Comparison of ENCODE assay signal across 17 cellular contexts in genomic region chr3:127709320-127710060, GRCh38. TPM values are rescaled to one million over a fixed set of nuclear protein-coding genes. Genes with fewer than 3 reads are reported as not detected.
DNase-seq lines count a peak whose midpoint lies in the region; ATAC-seq and TF ChIP-seq lines count a peak whose summit lies in the region.
"Had no signal": no experiment of that assay in that cellular context is flagged by ENCODE, and none has a peak within 500 bp of the region (broad histone marks: within the 10 kb centered on the region; RNA-seq: fewer than 3 reads in every experiment).

No MANE protein-coding gene starts in this region.

- DNase-seq in EH (ENCODE audit: low read depth) (peak; percentile 47), PC-3 (no peak), right atrium auricular region (ENCODE audit: low spot score) (no peak), gastrocnemius medialis (no peak), NCI-H1694 (lab: John Stamatoyannopoulos, UW) (no peak), GM19238 (ENCODE audit: insufficient read length, low spot score) (no peak), NCI-H748 treated with DMSO at 0.1 percent for 48 hours (lab: John Stamatoyannopoulos, UW) (no peak)
- DNase-seq: activated B cell treated with CpG ODN at 0.5 μM for 24 hours; effector memory CD4-positive, alpha-beta T cell; mucosa of descending colon; NCI-H2171; OCI-M1; stimulated activated CD4-positive, alpha-beta T cell treated with anti-CD3 and anti-CD28 coated beads, Interleukin-2, amount 100 ng/mL, for 24 hours had no signal

- CTCF ChIA-PET in PC-3 (lab: Charles Lee) = no interaction called here

- no peaks in the 10 kb centered on the region for H3K79me2 ChIP-seq in PC-3 (ENCODE audit: low read length)

- ATAC-seq in PC-3 = no peak
- ATAC-seq in gastrocnemius medialis = no peak
- no peak for ATAC-seq in HG02981 (IDR thresholded peaks at IDR 0.05; ENCODE audit: unreplicated experiment)
- ATAC-seq: mucosa of descending colon, right lobe of liver had no signal

- H3K9me2 ChIP-seq in PC-3 (replicated peaks; ENCODE audit: low read length) = no peaks in the 10 kb centered on the region

- H3K27me3 ChIP-seq in PC-3 (ENCODE audit: low read length) (no peaks in the 10 kb centered on the region), right atrium auricular region (no peaks in the 10 kb centered on the region), gastrocnemius medialis (no peaks in the 10 kb centered on the region)
- H3K27me3 ChIP-seq: cardiac muscle cell, right lobe of liver, SJSA1 had no signal

- in situ Hi-C loops in gastrocnemius medialis (cut with MboI; ENCODE audit: low sequenced_read_pairs in 4 of 4) = no loop called here

- no peaks in the 10 kb centered on the region for H3F3A ChIP-seq in PC-3 (ENCODE audit: low read length, unreplicated experiment)

- no peak overlapping the region for H2AFZ ChIP-seq in PC-3 (ENCODE audit: low read length)

- POLR2A ChIA-PET in PC-3 (lab: Charles Lee; ENCODE audit: unreplicated experiment) = no interaction called here

- no peaks in the 10 kb centered on the region for H4K20me1 ChIP-seq in PC-3 (ENCODE audit: low read length)

- TF ChIP-seq CTCF in PC-3 (conservative IDR thresholded peaks at IDR 0.05; ENCODE audit: low read depth, low read length) (no peak), right atrium auricular region (IDR thresholded peaks at IDR 0.05) (no peak), gastrocnemius medialis (IDR thresholded peaks at IDR 0.05 in 4 of 5, conservative IDR thresholded peaks at IDR 0.05 in 1 of 5) (no peak)

- H3K9me3 ChIP-seq in PC-3 (ENCODE audit: low read length) (no peaks in the 10 kb centered on the region), right atrium auricular region (no peaks in the 10 kb centered on the region), gastrocnemius medialis (no peaks in the 10 kb centered on the region)
- H3K9me3 ChIP-seq: mucosa of descending colon, right lobe of liver, SJSA1 had no signal

- H3K4me3 ChIP-seq in PC-3 (ENCODE audit: low read length) (no peak overlapping the region), right atrium auricular region (no peak overlapping the region), gastrocnemius medialis (no peak overlapping the region)
- H3K4me3 ChIP-seq: cardiac muscle cell, mucosa of descending colon, right lobe of liver, SJSA1 had no signal

- BruUV-seq in PC-3 (replicated peaks; lab: Mats Ljungman, UMichigan) = no TSS peak

- H3K27ac ChIP-seq in PC-3 (ENCODE audit: low read length) (0 out of 2 replicates have a peak overlapping the region, but pooled peaks have one; percentile 69), right atrium auricular region (peak overlapping the region; percentile 57 to 78), gastrocnemius medialis (peak overlapping the region; percentile 63 to 96 (median 80))
- H3K27ac ChIP-seq: cardiac muscle cell, right lobe of liver, SJSA1 had no signal

- H3K36me3 ChIP-seq in PC-3 (ENCODE audit: low read depth, low read length) = no peaks in the 10 kb centered on the region
- H3K36me3 ChIP-seq in right atrium auricular region = peaks cover 4% of the 10 kb centered on the region
- H3K36me3 ChIP-seq in gastrocnemius medialis = no peaks in the 10 kb centered on the region
- H3K36me3 ChIP-seq: cardiac muscle cell had no signal

- no peak for TF ChIP-seq POLR2A in gastrocnemius medialis (IDR thresholded peaks at IDR 0.05)

- H3K9ac ChIP-seq in PC-3 (ENCODE audit: low read length) = no peak overlapping the region

- intact Hi-C loops in PC-3 (cut with micrococcal nuclease) = no loop called here
- intact Hi-C loops in gastrocnemius medialis (cut with DNase I; ENCODE audit: low total_unique reads) = no loop called here

- peaks cover 32% of the 10 kb centered on the region for H3K4me1 ChIP-seq in PC-3 (ENCODE audit: insufficient read depth, low read length)
- H3K4me1 ChIP-seq in right atrium auricular region = peaks cover 0 to 78% of the 10 kb centered on the region in 2 donors
- H3K4me1 ChIP-seq in gastrocnemius medialis = peaks cover 32 to 61% of the 10 kb centered on the region in 2 donors
- H3K4me1 ChIP-seq: right lobe of liver had no signal

- H3K4me2 ChIP-seq in PC-3 (ENCODE audit: low read length) = no peak overlapping the region

RNA-seq across cellular contexts. Expression of gene ABTB1, which starts 36.7 kb away (rescaled TPM):
- total RNA-seq in PC-3 (2014; rRNA removed) = 3.6 and 8.4 TPM in 2 replicates
- total RNA-seq in right atrium auricular region = 10 to 100 TPM; 14.9 to 16.9 TPM
- 10 to 100 TPM; 22.9 to 37.5 (median 30.1) TPM for total RNA-seq in gastrocnemius medialis
